ENCODE assay signal across 19 cellular contexts in the genomic region with DNA sequence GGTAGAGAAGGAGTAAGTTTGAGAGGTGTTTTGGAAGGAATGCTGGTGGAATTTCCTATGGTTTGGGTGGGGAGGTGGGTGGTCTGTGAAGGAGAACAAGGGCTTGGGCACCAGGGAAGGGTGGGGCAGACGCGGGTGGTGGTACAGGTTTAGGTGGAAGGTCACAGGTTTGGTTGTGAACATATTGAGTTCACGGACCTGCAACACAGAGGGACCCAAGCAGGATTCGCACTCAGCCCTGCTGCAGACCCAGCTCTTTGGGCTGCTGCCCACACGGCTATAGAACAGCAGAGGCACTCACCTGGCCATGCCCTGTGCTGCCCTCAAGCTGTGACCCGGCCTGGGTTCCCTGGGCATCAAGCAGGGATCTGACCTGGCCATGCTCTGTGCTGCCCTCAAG. TPM values are rescaled to one million over a fixed set of nuclear protein-coding genes. Genes with fewer than 3 reads are reported as not detected.
A peak's percentile ranks its signal among the peaks of the same experiment; 100 is the strongest.
DNase-seq lines count a peak whose midpoint lies in the region; ATAC-seq and TF ChIP-seq lines count a peak whose summit lies in the region.
"Had no signal": no experiment of that assay in that cellular context is flagged by ENCODE, and none has a peak within 500 bp of the region (broad histone marks: within the 10 kb centered on the region; RNA-seq: fewer than 3 reads in every experiment).

No MANE protein-coding gene starts in this region.

- H3K27me3 ChIP-seq in DND-41 (ENCODE audit: insufficient read depth, low read length, poor library complexity) (no peaks in the 10 kb centered on the region), upper lobe of right lung (no peaks in the 10 kb centered on the region), smooth muscle cell (ENCODE audit: low read depth) (no peaks in the 10 kb centered on the region)

- H3K79me2 ChIP-seq in DND-41 (ENCODE audit: insufficient read depth, low read length) (no peaks in the 10 kb centered on the region), smooth muscle cell (ENCODE audit: low read depth) (no peaks in the 10 kb centered on the region)

- no peak overlapping the region for H3K4me3 Mint-ChIP-seq in chondrocyte (ENCODE audit: unreplicated experiment)
- no peak overlapping the region for H3K4me3 Mint-ChIP-seq in neural crest cell
- H3K4me3 Mint-ChIP-seq in activated naive CD8-positive, alpha-beta T cell treated with anti-CD3 and anti-CD28 coated beads for 36 hours, result no peak overlapping the region
- H3K4me3 Mint-ChIP-seq: CD14-positive monocyte; CD4-positive, alpha-beta memory T cell; H9; IgD-negative memory B cell had no signal

- H3K9ac ChIP-seq in DND-41 (ENCODE audit: low read depth, low read length) (no peak overlapping the region), smooth muscle cell (ENCODE audit: low read depth) (no peak overlapping the region)
- H3K9ac ChIP-seq: BLaER1 had no signal

- intact Hi-C loops in upper lobe of right lung (cut with DNase I), result no loop called here

- H3K36me3 Mint-ChIP-seq in chondrocyte (ENCODE audit: low read depth) (peaks cover 9% of the 10 kb centered on the region), neural crest cell (ENCODE audit: low read depth) (peaks cover 11% of the 10 kb centered on the region)
- H3K36me3 Mint-ChIP-seq in activated naive CD8-positive, alpha-beta T cell treated with anti-CD3 and anti-CD28 coated beads for 36 hours, result no peaks in the 10 kb centered on the region
- H3K36me3 Mint-ChIP-seq: CD14-positive monocyte, IgD-negative memory B cell had no signal

- H3F3A ChIP-seq in smooth muscle cell (ENCODE audit: low read depth), result no peaks in the 10 kb centered on the region

- H3K27me3 Mint-ChIP-seq in chondrocyte (ENCODE audit: low read depth), result peaks cover 4% of the 10 kb centered on the region
- H3K27me3 Mint-ChIP-seq in neural crest cell (ENCODE audit: low read depth), result no peaks in the 10 kb centered on the region
- H3K27me3 Mint-ChIP-seq in activated naive CD8-positive, alpha-beta T cell treated with anti-CD3 and anti-CD28 coated beads for 36 hours, result peaks cover 41% of the 10 kb centered on the region

- TF ChIP-seq CTCF in DND-41 (IDR thresholded peaks at IDR 0.05; ENCODE audit: borderline replicate concordance, extremely low read depth, low read length, poor library complexity, severe bottlenecking) (no peak), chondrocyte (IDR thresholded peaks at IDR 0.05) (no peak), neural crest cell (conservative IDR thresholded peaks at IDR 0.05) (no peak), upper lobe of right lung (IDR thresholded peaks at IDR 0.05) (no peak), smooth muscle cell (IDR thresholded peaks at IDR 0.05; ENCODE audit: borderline replicate concordance, insufficient read depth, poor library complexity, severe bottlenecking) (no peak)

- peaks cover 12% of the 10 kb centered on the region for H3K9me3 ChIP-seq in DND-41 (ENCODE audit: insufficient read depth, low read length, severe bottlenecking)
- peaks cover 11% of the 10 kb centered on the region for H3K9me3 ChIP-seq in upper lobe of right lung
- H3K9me3 ChIP-seq in smooth muscle cell (replicated peaks; ENCODE audit: low read depth), result no peaks in the 10 kb centered on the region

- H3K9me3 Mint-ChIP-seq in chondrocyte (ENCODE audit: low read depth), result peaks cover 24% of the 10 kb centered on the region
- peaks cover 7% of the 10 kb centered on the region for H3K9me3 Mint-ChIP-seq in neural crest cell
- peaks cover 20% of the 10 kb centered on the region for H3K9me3 Mint-ChIP-seq in activated naive CD8-positive, alpha-beta T cell treated with anti-CD3 and anti-CD28 coated beads for 36 hours

- no peaks in the 10 kb centered on the region for H3K4me1 Mint-ChIP-seq in chondrocyte (ENCODE audit: low read depth)
- H3K4me1 Mint-ChIP-seq in neural crest cell, result peaks cover 8% of the 10 kb centered on the region
- H3K4me1 Mint-ChIP-seq in activated naive CD8-positive, alpha-beta T cell treated with anti-CD3 and anti-CD28 coated beads for 36 hours, result peaks cover 7% of the 10 kb centered on the region
- H3K4me1 Mint-ChIP-seq: H9 had no signal

- no peak overlapping the region for H3K4me2 ChIP-seq in DND-41 (ENCODE audit: insufficient read depth, low read length)
- no peak overlapping the region for H3K4me2 ChIP-seq in smooth muscle cell
- H3K4me2 ChIP-seq: BLaER1 had no signal

- ATAC-seq in DND-41 (ENCODE audit: insufficient read depth, low read depth), result no peak
- peak; percentile 16 for ATAC-seq in upper lobe of right lung
- ATAC-seq: GM12878, HepG2 had no signal

- H4K20me1 ChIP-seq in DND-41 (ENCODE audit: insufficient read depth, low read length), result no peaks in the 10 kb centered on the region
- H4K20me1 ChIP-seq in smooth muscle cell (ENCODE audit: low read depth), result no peaks in the 10 kb centered on the region

- WGBS in smooth muscle cell (ENCODE audit: low lambda C conversion rate), result 94% methylated on average over 3 of the region's 6 CpGs

- H3K4me1 ChIP-seq in DND-41 (ENCODE audit: insufficient read depth, low read length), result peaks cover 22% of the 10 kb centered on the region
- H3K4me1 ChIP-seq in upper lobe of right lung, result no peaks in the 10 kb centered on the region
- no peaks in the 10 kb centered on the region for H3K4me1 ChIP-seq in smooth muscle cell (ENCODE audit: low read depth)

- H2AFZ ChIP-seq in DND-41 (ENCODE audit: low read depth, low read length), result no peak overlapping the region
- H2AFZ ChIP-seq in smooth muscle cell (ENCODE audit: low read depth), result no peak overlapping the region

- H3K36me3 ChIP-seq in DND-41 (ENCODE audit: insufficient read depth, low read length), result no peaks in the 10 kb centered on the region
- H3K36me3 ChIP-seq in upper lobe of right lung, result no peaks in the 10 kb centered on the region
- H3K36me3 ChIP-seq in smooth muscle cell (ENCODE audit: low read depth), result no peaks in the 10 kb centered on the region
- H3K36me3 ChIP-seq: BLaER1 had no signal

- H3K27ac Mint-ChIP-seq in chondrocyte (ENCODE audit: unreplicated experiment) (no peak overlapping the region), neural crest cell (ENCODE audit: unreplicated experiment) (peak overlapping the region; percentile 27)
- no peak overlapping the region for H3K27ac Mint-ChIP-seq in activated naive CD8-positive, alpha-beta T cell treated with anti-CD3 and anti-CD28 coated beads for 36 hours
- H3K27ac Mint-ChIP-seq: CD4-positive, alpha-beta memory T cell; IgD-negative memory B cell had no signal

- DNase-seq in DND-41 (no peak), chondrocyte (ENCODE audit: low spot score) (peak; percentile 59), neural crest cell (ENCODE audit: low read depth, low spot score) (no peak), upper lobe of right lung (peak; percentile 39), smooth muscle cell (lab: John Stamatoyannopoulos, UW; ENCODE audit: unreplicated experiment) (no peak)
- DNase-seq in activated naive CD8-positive, alpha-beta T cell treated with anti-CD3 and anti-CD28 coated beads for 36 hours, result no peak
- DNase-seq in stimulated activated CD4-positive, alpha-beta T cell treated with anti-CD3 and anti-CD28 coated beads, Interleukin-2, amount 100 ng/mL, for 48 hours, result no peak
- DNase-seq: ACHN; AML-193; CD4-positive, alpha-beta memory T cell; DMS79 treated with DMSO at 0.1 percent for 48 hours; EL; GOT3; H9 had no signal

- H3K4me3 ChIP-seq in DND-41 (ENCODE audit: low read depth in 1 of 2, low read length in 2 of 2) (no peak overlapping the region), upper lobe of right lung (no peak overlapping the region), smooth muscle cell (no peak overlapping the region)
- H3K4me3 ChIP-seq: BLaER1, GM12878 had no signal

- H3K27ac ChIP-seq in DND-41 (ENCODE audit: low read length) (peak overlapping the region; percentile 2; the same call in 1 of the 2 replicates), upper lobe of right lung (no peak overlapping the region), smooth muscle cell (ENCODE audit: low read depth) (no peak overlapping the region)
- H3K27ac ChIP-seq: BLaER1 had no signal

RNA-seq across cellular contexts. Expression of a gene that starts 33.5 kb away (rescaled TPM):
- 0.33 to 0.41 TPM in 2 of 3 replicates, not detected in the other for total RNA-seq in chondrocyte
- 9.0 and 10.4 TPM in 2 replicates for total RNA-seq in neural crest cell
- 15.2 TPM for total RNA-seq in upper lobe of right lung
- total RNA-seq in activated naive CD8-positive, alpha-beta T cell treated with anti-CD3 and anti-CD28 coated beads for 36 hours, result not detected
- total RNA-seq in smooth muscle cell, result 1.1 and 1.9 TPM in 2 replicates
- 2.7 and 3.9 TPM in 2 replicates for polyA plus RNA-seq in smooth muscle cell
- total RNA-seq: CD4-positive, alpha-beta memory T cell had no signal
- polyA plus RNA-seq: CD14-positive monocyte, IgD-negative memory B cell had no signal

Comparison
In these comparisons a context has a peak if more than half of its experiments do, and no peak if none do; other contexts are left out.
1. DNase-seq: peak in chondrocyte (single experiment) and upper lobe of right lung (single experiment); none in DND-41 (single experiment), neural crest cell (single experiment), activated naive CD8-positive, alpha-beta T cell treated with anti-CD3 and anti-CD28 coated beads for 36 hours (single experiment), smooth muscle cell (single experiment) and stimulated activated CD4-positive, alpha-beta T cell treated with anti-CD3 and anti-CD28 coated beads, Interleukin-2, amount 100 ng/mL, for 48 hours (0 of 2).